1 cellular context compared by ENCODE assay signal in the genomic region with DNA sequence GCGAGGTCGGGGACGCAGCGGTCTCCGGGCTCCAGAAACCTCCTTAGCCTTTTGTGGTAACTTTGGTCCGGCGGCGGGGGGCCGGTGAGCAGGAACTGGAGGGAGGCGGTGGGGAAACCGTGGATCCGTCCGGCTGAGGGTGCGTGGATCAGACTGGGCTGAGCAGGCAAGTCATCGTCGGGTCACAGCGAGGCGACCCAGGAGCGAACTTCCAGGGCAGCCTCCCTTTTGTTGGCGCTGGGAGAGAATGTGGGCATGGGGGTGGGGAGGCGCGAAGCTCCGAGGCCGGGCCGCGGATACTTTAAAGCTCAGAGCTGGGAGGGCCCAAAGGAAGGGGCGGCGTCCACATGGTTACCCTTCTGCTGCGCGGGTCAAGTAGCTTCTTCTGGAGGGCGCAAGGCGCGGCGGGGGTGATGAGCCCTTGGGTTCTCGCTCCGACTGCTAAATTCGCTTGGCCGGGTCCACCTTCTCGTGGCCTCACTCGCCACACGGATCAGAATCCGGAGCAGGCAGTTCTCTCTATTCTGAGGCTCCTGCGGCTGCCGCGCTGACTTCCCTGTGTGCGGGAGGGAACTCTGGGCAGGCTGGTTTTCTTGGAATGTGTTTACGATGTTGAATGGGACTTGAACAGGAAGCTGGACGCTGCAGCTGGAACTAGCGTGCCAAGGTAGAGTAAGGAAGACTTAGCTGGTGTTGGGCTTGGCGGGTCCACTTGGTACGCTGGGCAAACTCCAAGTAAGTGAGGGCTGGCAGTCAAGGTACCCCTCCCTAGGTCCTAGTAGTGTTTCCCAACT.
A peak's percentile ranks its signal among the peaks of the same experiment; 100 is the strongest.
TF ChIP-seq lines count a peak whose summit lies in the region.

No MANE protein-coding gene starts in this region.

TF ChIP-seq in A549, 52 proteins besides CTCF, POLR2A, EP300 and RAD21 (continued from another document):
- no peak for TF ChIP-seq SREBF2 (IDR thresholded peaks at IDR 0.05)
- TF ChIP-seq HDAC2 (IDR thresholded peaks at IDR 0.05): no peak
- peak; percentile 20; the same call in 1 of the 2 replicates for TF ChIP-seq PHF8 (IDR thresholded peaks at IDR 0.05; ENCODE audit: borderline replicate concordance, low read depth)
- TF ChIP-seq EHMT2 (IDR thresholded peaks at IDR 0.05; ENCODE audit: low read depth): no peak
- no peak for TF ChIP-seq CBX8 (IDR thresholded peaks at IDR 0.05)
- TF ChIP-seq ESRRA (IDR thresholded peaks at IDR 0.05; ENCODE audit: borderline replicate concordance, low read length): no peak
- TF ChIP-seq, protein P1, sequence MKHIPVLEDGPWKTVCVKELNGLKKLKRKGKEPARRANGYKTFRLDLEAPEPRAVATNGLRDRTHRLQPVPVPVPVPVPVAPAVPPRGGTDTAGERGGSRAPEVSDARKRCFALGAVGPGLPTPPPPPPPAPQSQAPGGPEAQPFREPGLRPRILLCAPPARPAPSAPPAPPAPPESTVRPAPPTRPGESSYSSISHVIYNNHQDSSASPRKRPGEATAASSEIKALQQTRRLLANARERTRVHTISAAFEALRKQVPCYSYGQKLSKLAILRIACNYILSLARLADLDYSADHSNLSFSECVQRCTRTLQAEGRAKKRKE (CRISPR knock-in tag; IDR thresholded peaks at IDR 0.05; ENCODE audit: low read depth): no peak
- TF ChIP-seq ZSCAN20 (CRISPR knock-in tag; IDR thresholded peaks at IDR 0.05): no peak
- TF ChIP-seq, protein P2, sequence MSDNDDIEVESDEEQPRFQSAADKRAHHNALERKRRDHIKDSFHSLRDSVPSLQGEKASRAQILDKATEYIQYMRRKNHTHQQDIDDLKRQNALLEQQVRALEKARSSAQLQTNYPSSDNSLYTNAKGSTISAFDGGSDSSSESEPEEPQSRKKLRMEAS (IDR thresholded peaks at IDR 0.05): peak; percentile 85
- TF ChIP-seq ZC3H11A (IDR thresholded peaks at IDR 0.05): no peak
- TF ChIP-seq KDM1A (IDR thresholded peaks at IDR 0.05; ENCODE audit: low read depth): no peak
- TF ChIP-seq JUN (IDR thresholded peaks at IDR 0.05): peak; percentile 63 to 71; a peak in 3 of 5 replicates
- TF ChIP-seq CHD4 (IDR thresholded peaks at IDR 0.05; ENCODE audit: borderline replicate concordance): no peak
- no peak for TF ChIP-seq NR3C1 (IDR thresholded peaks at IDR 0.05)
- TF ChIP-seq RNF2 (IDR thresholded peaks at IDR 0.05; ENCODE audit: borderline replicate concordance, low read depth): no peak
- TF ChIP-seq MAFK (IDR thresholded peaks at IDR 0.05; ENCODE audit: partially characterized antibody): no peak
- TF ChIP-seq, protein P3, sequence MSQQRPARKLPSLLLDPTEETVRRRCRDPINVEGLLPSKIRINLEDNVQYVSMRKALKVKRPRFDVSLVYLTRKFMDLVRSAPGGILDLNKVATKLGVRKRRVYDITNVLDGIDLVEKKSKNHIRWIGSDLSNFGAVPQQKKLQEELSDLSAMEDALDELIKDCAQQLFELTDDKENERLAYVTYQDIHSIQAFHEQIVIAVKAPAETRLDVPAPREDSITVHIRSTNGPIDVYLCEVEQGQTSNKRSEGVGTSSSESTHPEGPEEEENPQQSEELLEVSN (IDR thresholded peaks at IDR 0.05; ENCODE audit: borderline replicate concordance, low read depth): peak; percentile 71
- TF ChIP-seq, protein P4, sequence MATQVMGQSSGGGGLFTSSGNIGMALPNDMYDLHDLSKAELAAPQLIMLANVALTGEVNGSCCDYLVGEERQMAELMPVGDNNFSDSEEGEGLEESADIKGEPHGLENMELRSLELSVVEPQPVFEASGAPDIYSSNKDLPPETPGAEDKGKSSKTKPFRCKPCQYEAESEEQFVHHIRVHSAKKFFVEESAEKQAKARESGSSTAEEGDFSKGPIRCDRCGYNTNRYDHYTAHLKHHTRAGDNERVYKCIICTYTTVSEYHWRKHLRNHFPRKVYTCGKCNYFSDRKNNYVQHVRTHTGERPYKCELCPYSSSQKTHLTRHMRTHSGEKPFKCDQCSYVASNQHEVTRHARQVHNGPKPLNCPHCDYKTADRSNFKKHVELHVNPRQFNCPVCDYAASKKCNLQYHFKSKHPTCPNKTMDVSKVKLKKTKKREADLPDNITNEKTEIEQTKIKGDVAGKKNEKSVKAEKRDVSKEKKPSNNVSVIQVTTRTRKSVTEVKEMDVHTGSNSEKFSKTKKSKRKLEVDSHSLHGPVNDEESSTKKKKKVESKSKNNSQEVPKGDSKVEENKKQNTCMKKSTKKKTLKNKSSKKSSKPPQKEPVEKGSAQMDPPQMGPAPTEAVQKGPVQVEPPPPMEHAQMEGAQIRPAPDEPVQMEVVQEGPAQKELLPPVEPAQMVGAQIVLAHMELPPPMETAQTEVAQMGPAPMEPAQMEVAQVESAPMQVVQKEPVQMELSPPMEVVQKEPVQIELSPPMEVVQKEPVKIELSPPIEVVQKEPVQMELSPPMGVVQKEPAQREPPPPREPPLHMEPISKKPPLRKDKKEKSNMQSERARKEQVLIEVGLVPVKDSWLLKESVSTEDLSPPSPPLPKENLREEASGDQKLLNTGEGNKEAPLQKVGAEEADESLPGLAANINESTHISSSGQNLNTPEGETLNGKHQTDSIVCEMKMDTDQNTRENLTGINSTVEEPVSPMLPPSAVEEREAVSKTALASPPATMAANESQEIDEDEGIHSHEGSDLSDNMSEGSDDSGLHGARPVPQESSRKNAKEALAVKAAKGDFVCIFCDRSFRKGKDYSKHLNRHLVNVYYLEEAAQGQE (IDR thresholded peaks at IDR 0.05): peak; percentile 35
- TF ChIP-seq SMC3 (IDR thresholded peaks at IDR 0.05): no peak
- TF ChIP-seq HOXA7 (CRISPR knock-in tag; IDR thresholded peaks at IDR 0.05): no peak
- TF ChIP-seq, protein P5, sequence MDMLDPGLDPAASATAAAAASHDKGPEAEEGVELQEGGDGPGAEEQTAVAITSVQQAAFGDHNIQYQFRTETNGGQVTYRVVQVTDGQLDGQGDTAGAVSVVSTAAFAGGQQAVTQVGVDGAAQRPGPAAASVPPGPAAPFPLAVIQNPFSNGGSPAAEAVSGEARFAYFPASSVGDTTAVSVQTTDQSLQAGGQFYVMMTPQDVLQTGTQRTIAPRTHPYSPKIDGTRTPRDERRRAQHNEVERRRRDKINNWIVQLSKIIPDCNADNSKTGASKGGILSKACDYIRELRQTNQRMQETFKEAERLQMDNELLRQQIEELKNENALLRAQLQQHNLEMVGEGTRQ (IDR thresholded peaks at IDR 0.05): no peak
- no peak for TF ChIP-seq ZFP36 (IDR thresholded peaks at IDR 0.05; ENCODE audit: borderline replicate concordance, partially characterized antibody)
- no peak for TF ChIP-seq ZNF302 (CRISPR knock-in tag; IDR thresholded peaks at IDR 0.05)
- no peak for TF ChIP-seq FOSL2 (IDR thresholded peaks at IDR 0.05)
- no peak; the same call in 1 of the 2 replicates for TF ChIP-seq FOSL2 (CRISPR knock-in tag; IDR thresholded peaks at IDR 0.05)
- TF ChIP-seq HOXB13 (CRISPR knock-in tag; IDR thresholded peaks at IDR 0.05; ENCODE audit: low read depth): no peak
- TF ChIP-seq EHF (CRISPR knock-in tag; IDR thresholded peaks at IDR 0.05): no peak
- no peak for TF ChIP-seq FOXS1 (CRISPR knock-in tag; IDR thresholded peaks at IDR 0.05)
- TF ChIP-seq, protein P6, sequence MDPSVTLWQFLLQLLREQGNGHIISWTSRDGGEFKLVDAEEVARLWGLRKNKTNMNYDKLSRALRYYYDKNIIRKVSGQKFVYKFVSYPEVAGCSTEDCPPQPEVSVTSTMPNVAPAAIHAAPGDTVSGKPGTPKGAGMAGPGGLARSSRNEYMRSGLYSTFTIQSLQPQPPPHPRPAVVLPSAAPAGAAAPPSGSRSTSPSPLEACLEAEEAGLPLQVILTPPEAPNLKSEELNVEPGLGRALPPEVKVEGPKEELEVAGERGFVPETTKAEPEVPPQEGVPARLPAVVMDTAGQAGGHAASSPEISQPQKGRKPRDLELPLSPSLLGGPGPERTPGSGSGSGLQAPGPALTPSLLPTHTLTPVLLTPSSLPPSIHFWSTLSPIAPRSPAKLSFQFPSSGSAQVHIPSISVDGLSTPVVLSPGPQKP (IDR thresholded peaks at IDR 0.05; ENCODE audit: low read depth, low read length): no peak
- TF ChIP-seq, protein P7, sequence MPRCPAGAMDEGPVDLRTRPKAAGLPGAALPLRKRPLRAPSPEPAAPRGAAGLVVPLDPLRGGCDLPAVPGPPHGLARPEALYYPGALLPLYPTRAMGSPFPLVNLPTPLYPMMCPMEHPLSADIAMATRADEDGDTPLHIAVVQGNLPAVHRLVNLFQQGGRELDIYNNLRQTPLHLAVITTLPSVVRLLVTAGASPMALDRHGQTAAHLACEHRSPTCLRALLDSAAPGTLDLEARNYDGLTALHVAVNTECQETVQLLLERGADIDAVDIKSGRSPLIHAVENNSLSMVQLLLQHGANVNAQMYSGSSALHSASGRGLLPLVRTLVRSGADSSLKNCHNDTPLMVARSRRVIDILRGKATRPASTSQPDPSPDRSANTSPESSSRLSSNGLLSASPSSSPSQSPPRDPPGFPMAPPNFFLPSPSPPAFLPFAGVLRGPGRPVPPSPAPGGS (IDR thresholded peaks at IDR 0.05): peak; percentile 64; the same call in 1 of the 3 replicates
- TF ChIP-seq GATA3 (IDR thresholded peaks at IDR 0.05; ENCODE audit: borderline replicate concordance): no peak
- no peak for TF ChIP-seq FOSB (CRISPR knock-in tag; IDR thresholded peaks at IDR 0.05)
- no peak for TF ChIP-seq POLR2AphosphoS2 (conservative IDR thresholded peaks at IDR 0.05; ENCODE audit: low read length)
- no peak for TF ChIP-seq NPAS2 (CRISPR knock-in tag; IDR thresholded peaks at IDR 0.05; ENCODE audit: borderline replicate concordance)
- TF ChIP-seq CEBPB (IDR thresholded peaks at IDR 0.05): no peak
- no peak for TF ChIP-seq HOXB5 (CRISPR knock-in tag; IDR thresholded peaks at IDR 0.05)
- TF ChIP-seq, protein P8, sequence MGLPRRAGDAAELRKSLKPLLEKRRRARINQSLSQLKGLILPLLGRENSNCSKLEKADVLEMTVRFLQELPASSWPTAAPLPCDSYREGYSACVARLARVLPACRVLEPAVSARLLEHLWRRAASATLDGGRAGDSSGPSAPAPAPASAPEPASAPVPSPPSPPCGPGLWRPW (IDR thresholded peaks at IDR 0.05): no peak
- 0 out of 2 replicates have a peak, but pooled peaks have one; percentile 21 for TF ChIP-seq TP53 (CRISPR knock-in tag; IDR thresholded peaks at IDR 0.05)
- TF ChIP-seq NFE2L2 (conservative IDR thresholded peaks at IDR 0.05; ENCODE audit: low read length): no peak
- TF ChIP-seq KDM5A (IDR thresholded peaks at IDR 0.05): no peak
